In the genomic region with DNA sequence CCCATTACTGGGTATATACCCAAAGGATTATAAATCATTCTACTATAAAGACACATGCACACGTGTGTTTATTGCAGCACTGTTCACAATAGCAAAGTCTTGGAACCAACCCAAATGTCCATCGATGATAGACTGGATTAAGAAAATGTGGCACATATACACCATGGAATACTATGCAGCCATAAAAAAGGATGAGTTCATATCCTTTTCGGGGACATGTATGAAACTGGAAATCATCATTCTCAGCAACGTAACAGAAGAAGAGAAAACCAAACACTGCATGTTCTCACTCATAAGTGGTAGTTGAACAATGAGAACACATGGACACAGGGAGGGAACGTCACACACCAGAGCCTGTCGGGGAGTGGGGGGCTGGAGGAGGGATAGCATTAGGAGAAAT, we compare ENCODE assay signal across 1 cellular context. TPM values are rescaled to one million over a fixed set of nuclear protein-coding genes. Genes with fewer than 3 reads are reported as not detected.
"Had no signal": no experiment of that assay in that cellular context is flagged by ENCODE, and none has a peak within 500 bp of the region (broad histone marks: within the 10 kb centered on the region; RNA-seq: fewer than 3 reads in every experiment).

No MANE protein-coding gene starts in this region.

RNA-seq across cellular contexts. Expression of a gene that starts 15.6 kb away (rescaled TPM):
- total RNA-seq: MCF 10A had no signal
